In genomic region chr1:229379901-229380300, GRCh38 we compare ENCODE assay signal across 23 cellular contexts. TPM values are rescaled to one million over a fixed set of nuclear protein-coding genes. Genes with fewer than 3 reads are reported as not detected.
A peak's percentile ranks its signal among the peaks of the same experiment; 100 is the strongest.
DNase-seq lines count a peak whose midpoint lies in the region; ATAC-seq and TF ChIP-seq lines count a peak whose summit lies in the region.
"Had no signal": no experiment of that assay in that cellular context is flagged by ENCODE, and none has a peak within 500 bp of the region (broad histone marks: within the 10 kb centered on the region; RNA-seq: fewer than 3 reads in every experiment).

No MANE protein-coding gene starts in this region.

- no peaks in the 10 kb centered on the region for H3K36me3 Mint-ChIP-seq in immature natural killer cell
- H3K36me3 Mint-ChIP-seq: mesothelial cell of epicardium had no signal

- H3K27ac Mint-ChIP-seq in immature natural killer cell, result no peak overlapping the region
- H3K27ac Mint-ChIP-seq: activated CD8-positive, alpha-beta T cell treated with anti-CD3 and anti-CD28 coated beads for 36 hours; mesothelial cell of epicardium had no signal

- TF ChIP-seq CTCF in fibroblast of the aortic adventitia (IDR thresholded peaks at IDR 0.05; ENCODE audit: insufficient read depth, low read length), result no peak

- no peak overlapping the region for H3K4me3 ChIP-seq in fibroblast of the aortic adventitia (ENCODE audit: low read depth, low read length)
- H3K4me3 ChIP-seq: body of pancreas, hepatocyte, left lung, pancreas, right lobe of liver had no signal

- H3K27me3 Mint-ChIP-seq in immature natural killer cell (ENCODE audit: low read depth in 3 of 3), result peaks cover 4 to 7% (median 7%) of the 10 kb centered on the region in 3 donors

- no peak for ATAC-seq in GM19328 (IDR thresholded peaks at IDR 0.05; ENCODE audit: unreplicated experiment)
- ATAC-seq: activated CD8-positive, alpha-beta T cell treated with anti-CD3 and anti-CD28 coated beads for 36 hours; body of pancreas; left lung; naive thymus-derived CD4-positive, alpha-beta T cell; right lobe of liver; stimulated activated naive CD8-positive, alpha-beta T cell treated with anti-CD3 and anti-CD28 coated beads, Interleukin-15, Interleukin-2, amounts not matched to agents 100 U/mL and 50 U/mL, for 24 hours had no signal

- H3K4me3 Mint-ChIP-seq in immature natural killer cell, result no peak overlapping the region
- H3K4me3 Mint-ChIP-seq: activated CD8-positive, alpha-beta T cell treated with anti-CD3 and anti-CD28 coated beads for 36 hours; mesothelial cell of epicardium; naive thymus-derived CD4-positive, alpha-beta T cell had no signal

- H3K9me3 Mint-ChIP-seq in immature natural killer cell, result no peaks in the 10 kb centered on the region
- H3K9me3 Mint-ChIP-seq: activated CD8-positive, alpha-beta T cell treated with anti-CD3 and anti-CD28 coated beads for 36 hours; mesothelial cell of epicardium; naive thymus-derived CD4-positive, alpha-beta T cell had no signal

- DNase-seq in activated effector memory CD4-positive, alpha-beta T cell treated with anti-CD3 and anti-CD28 coated beads, Interleukin-2, amount 50 U/mL, for 16 hours, result peak; percentile 8
- DNase-seq in activated effector memory CD4-positive, alpha-beta T cell treated with Interleukin-2 at 50 U/mL for 16 hours, result no peak
- DNase-seq in NCI-H82 treated with DMSO at 0.1 percent for 48 hours (lab: John Stamatoyannopoulos, UW; ENCODE audit: unreplicated experiment) (peak; percentile 46), fibroblast of the aortic adventitia (ENCODE audit: low read depth) (peak; percentile 4), NCI-H526 treated with DMSO at 0.1 percent for 48 hours (lab: John Stamatoyannopoulos, UW) (no peak), immature natural killer cell (no peak), AML-193 (lab: John Stamatoyannopoulos, UW) (no peak)
- DNase-seq: activated CD8-positive, alpha-beta T cell treated with anti-CD3 and anti-CD28 coated beads for 36 hours; activated gamma-delta T cell treated with Interleukin-2 at 50 U/mL for 16 hours; body of pancreas; Caco-2; effector CD4-positive, alpha-beta T cell; erythroblast; left lung; naive thymus-derived CD4-positive, alpha-beta T cell; right lobe of liver; stimulated activated naive CD8-positive, alpha-beta T cell treated with anti-CD3 and anti-CD28 coated beads, Interleukin-15, Interleukin-2, amounts not matched to agents 100 U/mL and 50 U/mL, for 24 hours; T-helper 9 cell had no signal

- H3K4me1 Mint-ChIP-seq in immature natural killer cell, result no peaks in the 10 kb centered on the region
- H3K4me1 Mint-ChIP-seq: mesothelial cell of epicardium; naive thymus-derived CD4-positive, alpha-beta T cell had no signal

RNA-seq across cellular contexts. Expression of gene CCSAP, which starts 37.1 kb away (rescaled TPM):
- 4.3 and 5.3 TPM in 2 replicates for total RNA-seq in fibroblast of the aortic adventitia (ENCODE audit: low replicate concordance)
- polyA plus RNA-seq in immature natural killer cell, result 1 to 10 TPM; 1.6 to 2.7 (median 1.8) TPM

RNA-seq across cellular contexts. Expression of gene ACTA1, which starts 54.0 kb away (rescaled TPM):
- not detected in 2 replicates for total RNA-seq in fibroblast of the aortic adventitia (ENCODE audit: low replicate concordance)
- polyA plus RNA-seq in immature natural killer cell, result not detected
- total RNA-seq: activated CD8-positive, alpha-beta T cell treated with anti-CD3 and anti-CD28 coated beads for 36 hours; M059J; naive thymus-derived CD4-positive, alpha-beta T cell had no signal
- polyA plus RNA-seq: naive thymus-derived CD4-positive, alpha-beta T cell had no signal

Comparison
In these comparisons a context has a peak if more than half of its experiments do, and no peak if none do; other contexts are left out.
1. DNase-seq: peak in activated effector memory CD4-positive, alpha-beta T cell treated with anti-CD3 and anti-CD28 coated beads, Interleukin-2, amount 50 U/mL, for 16 hours (single experiment), NCI-H82 treated with DMSO at 0.1 percent for 48 hours (single experiment) and fibroblast of the aortic adventitia (single experiment); none in activated effector memory CD4-positive, alpha-beta T cell treated with Interleukin-2 at 50 U/mL for 16 hours (single experiment), NCI-H526 treated with DMSO at 0.1 percent for 48 hours (single experiment), immature natural killer cell (0 of 3) and AML-193 (0 of 2).